Comparison of ENCODE assay signal across 14 cellular contexts in genomic region chr2:32756074-32756727, GRCh38.
DNase-seq lines count a peak whose midpoint lies in the region; ATAC-seq and TF ChIP-seq lines count a peak whose summit lies in the region.
"Had no signal": no experiment of that assay in that cellular context is flagged by ENCODE, and none has a peak within 500 bp of the region (broad histone marks: within the 10 kb centered on the region; RNA-seq: fewer than 3 reads in every experiment).

No MANE protein-coding gene starts in this region.

- H3K27ac Mint-ChIP-seq in activated T-helper 2 cell treated with anti-CD3 and anti-CD28 coated beads, Interferon-gamma antibody, Interleukin-2, Interleukin-4, amounts not matched to agents 10 μg/mL and 5 μg/mL and 100 μg/mL, durations not matched to agents 14 hours and 24 hours and 36 hours, result peak overlapping the region; percentile 64

- peak; percentile 4 for DNase-seq in activated gamma-delta T cell treated with Interleukin-2 at 50 U/mL for 16 hours
- DNase-seq in activated gamma-delta T cell (lab: John Stamatoyannopoulos, UW), result no peak
- no peak for DNase-seq in activated T-helper 2 cell treated with anti-CD3 and anti-CD28 coated beads, Interferon-gamma antibody, Interleukin-2, Interleukin-4, amounts not matched to agents 10 μg/mL and 5 μg/mL and 100 μg/mL, durations not matched to agents 14 hours and 24 hours and 36 hours (ENCODE audit: low spot score)
- no peak for DNase-seq in tibial artery
- DNase-seq in cerebellar cortex (ENCODE audit: low spot score), result no peak
- DNase-seq: activated CD4-positive, alpha-beta T cell treated with anti-CD3 and anti-CD28 coated beads for 1 hour; activated naive CD4-positive, alpha-beta T cell treated with Interleukin-2 at 50 U/mL for 16 hours; foreskin fibroblast; NCI-H2029 treated with DMSO at 0.1 percent for 48 hours; NCI-H748 treated with DMSO at 0.1 percent for 48 hours had no signal

- intact Hi-C loops in activated T-helper 2 cell treated with anti-CD3 and anti-CD28 coated beads, Interferon-gamma antibody, Interleukin-2, Interleukin-4, amounts not matched to agents 10 μg/mL and 5 μg/mL and 100 μg/mL, durations not matched to agents 14 hours and 24 hours and 36 hours (cut with micrococcal nuclease), result no loop called here
- intact Hi-C loops in tibial artery (cut with DNase I; ENCODE audit: low total_unique reads), result no loop called here

- peak; percentile 62 for ATAC-seq in HG03354 (IDR thresholded peaks at IDR 0.05; ENCODE audit: poor library complexity, severe bottlenecking, unreplicated experiment)
- ATAC-seq in GM21528 (IDR thresholded peaks at IDR 0.05; ENCODE audit: low FRiP score, unreplicated experiment), result no peak

- H3K27me3 ChIP-seq in neutrophil (no peaks in the 10 kb centered on the region), tibial artery (no peaks in the 10 kb centered on the region)

- H3K4me1 ChIP-seq in neutrophil (ENCODE audit: control insufficient read depth in 1 of 2, insufficient read depth in 1 of 2, low read depth in 1 of 2, low read length in 1 of 2) (no peaks in the 10 kb centered on the region), tibial artery (peaks cover 0 to 7% (median 2%) of the 10 kb centered on the region in 4 donors)

- H3K9me3 ChIP-seq in neutrophil, result no peaks in the 10 kb centered on the region
- H3K9me3 ChIP-seq in tibial artery, result no peaks in the 10 kb centered on the region

- peaks cover 52% of the 10 kb centered on the region for H3K36me3 Mint-ChIP-seq in activated T-helper 2 cell treated with anti-CD3 and anti-CD28 coated beads, Interferon-gamma antibody, Interleukin-2, Interleukin-4, amounts not matched to agents 10 μg/mL and 5 μg/mL and 100 μg/mL, durations not matched to agents 14 hours and 24 hours and 36 hours (ENCODE audit: low read depth)

- TF ChIP-seq CTCF in neutrophil (IDR thresholded peaks at IDR 0.05) (no peak), tibial artery (IDR thresholded peaks at IDR 0.05) (no peak)

- H3K27me3 Mint-ChIP-seq in activated T-helper 2 cell treated with anti-CD3 and anti-CD28 coated beads, Interferon-gamma antibody, Interleukin-2, Interleukin-4, amounts not matched to agents 10 μg/mL and 5 μg/mL and 100 μg/mL, durations not matched to agents 14 hours and 24 hours and 36 hours (ENCODE audit: low read depth), result no peaks in the 10 kb centered on the region

- H3K9me3 Mint-ChIP-seq in activated T-helper 2 cell treated with anti-CD3 and anti-CD28 coated beads, Interferon-gamma antibody, Interleukin-2, Interleukin-4, amounts not matched to agents 10 μg/mL and 5 μg/mL and 100 μg/mL, durations not matched to agents 14 hours and 24 hours and 36 hours, result no peaks in the 10 kb centered on the region

- H3K4me3 ChIP-seq in neutrophil (ENCODE audit: low read depth in 1 of 2, low read length in 1 of 2) (peak overlapping the region in 1 of 2 experiments; percentile 1), tibial artery (no peak overlapping the region)
- H3K4me3 ChIP-seq: skin epidermis had no signal

- H3K27ac ChIP-seq in neutrophil (peak overlapping the region; percentile 2), tibial artery (no peak overlapping the region)

- H3K4me1 Mint-ChIP-seq in activated T-helper 2 cell treated with anti-CD3 and anti-CD28 coated beads, Interferon-gamma antibody, Interleukin-2, Interleukin-4, amounts not matched to agents 10 μg/mL and 5 μg/mL and 100 μg/mL, durations not matched to agents 14 hours and 24 hours and 36 hours (ENCODE audit: low read depth), result peaks cover 18% of the 10 kb centered on the region

- H3K36me3 ChIP-seq in neutrophil (no peaks in the 10 kb centered on the region), tibial artery (peaks cover 0 to 26% (median 17%) of the 10 kb centered on the region in 3 donors)

- H3K4me3 Mint-ChIP-seq in activated T-helper 2 cell treated with anti-CD3 and anti-CD28 coated beads, Interferon-gamma antibody, Interleukin-2, Interleukin-4, amounts not matched to agents 10 μg/mL and 5 μg/mL and 100 μg/mL, durations not matched to agents 14 hours and 24 hours and 36 hours (ENCODE audit: low read depth), result peak overlapping the region; percentile 60
